In the genomic region with DNA sequence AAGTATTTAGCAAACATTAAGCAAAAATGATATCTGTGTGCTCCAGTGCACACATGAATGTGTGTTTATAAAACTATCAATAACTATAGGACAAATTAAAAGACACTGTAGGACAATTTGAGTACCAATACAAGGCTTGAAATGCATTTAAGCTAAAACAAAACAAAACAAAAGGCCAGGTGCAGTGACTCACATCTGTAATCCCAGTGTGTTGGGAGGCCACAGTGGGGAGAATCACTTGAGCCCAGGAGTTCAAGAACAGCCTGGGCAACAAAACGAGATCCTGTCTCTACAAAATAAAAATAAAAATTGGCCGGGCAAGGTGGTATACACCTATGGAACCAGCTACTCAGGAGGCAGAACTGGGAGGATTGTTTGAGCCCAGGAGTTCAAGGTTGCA, we compare ENCODE assay signal across 1 cellular context.
TF ChIP-seq lines count a peak whose summit lies in the region.

No MANE protein-coding gene starts in this region.

TF ChIP-seq in HepG2, 621 proteins besides CTCF, POLR2A, EP300 and RAD21:
- TF ChIP-seq, protein P1, sequence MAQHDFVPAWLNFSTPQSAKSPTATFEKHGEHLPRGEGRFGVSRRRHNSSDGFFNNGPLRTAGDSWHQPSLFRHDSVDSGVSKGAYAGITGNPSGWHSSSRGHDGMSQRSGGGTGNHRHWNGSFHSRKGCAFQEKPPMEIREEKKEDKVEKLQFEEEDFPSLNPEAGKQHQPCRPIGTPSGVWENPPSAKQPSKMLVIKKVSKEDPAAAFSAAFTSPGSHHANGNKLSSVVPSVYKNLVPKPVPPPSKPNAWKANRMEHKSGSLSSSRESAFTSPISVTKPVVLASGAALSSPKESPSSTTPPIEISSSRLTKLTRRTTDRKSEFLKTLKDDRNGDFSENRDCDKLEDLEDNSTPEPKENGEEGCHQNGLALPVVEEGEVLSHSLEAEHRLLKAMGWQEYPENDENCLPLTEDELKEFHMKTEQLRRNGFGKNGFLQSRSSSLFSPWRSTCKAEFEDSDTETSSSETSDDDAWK (CRISPR knock-in tag; IDR thresholded peaks at IDR 0.05), result no peak
- TF ChIP-seq, protein P2, sequence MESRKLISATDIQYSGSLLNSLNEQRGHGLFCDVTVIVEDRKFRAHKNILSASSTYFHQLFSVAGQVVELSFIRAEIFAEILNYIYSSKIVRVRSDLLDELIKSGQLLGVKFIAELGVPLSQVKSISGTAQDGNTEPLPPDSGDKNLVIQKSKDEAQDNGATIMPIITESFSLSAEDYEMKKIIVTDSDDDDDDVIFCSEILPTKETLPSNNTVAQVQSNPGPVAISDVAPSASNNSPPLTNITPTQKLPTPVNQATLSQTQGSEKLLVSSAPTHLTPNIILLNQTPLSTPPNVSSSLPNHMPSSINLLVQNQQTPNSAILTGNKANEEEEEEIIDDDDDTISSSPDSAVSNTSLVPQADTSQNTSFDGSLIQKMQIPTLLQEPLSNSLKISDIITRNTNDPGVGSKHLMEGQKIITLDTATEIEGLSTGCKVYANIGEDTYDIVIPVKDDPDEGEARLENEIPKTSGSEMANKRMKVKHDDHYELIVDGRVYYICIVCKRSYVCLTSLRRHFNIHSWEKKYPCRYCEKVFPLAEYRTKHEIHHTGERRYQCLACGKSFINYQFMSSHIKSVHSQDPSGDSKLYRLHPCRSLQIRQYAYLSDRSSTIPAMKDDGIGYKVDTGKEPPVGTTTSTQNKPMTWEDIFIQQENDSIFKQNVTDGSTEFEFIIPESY (CRISPR knock-in tag; IDR thresholded peaks at IDR 0.05), result 0 out of 2 replicates have a peak, but pooled peaks have one; percentile 16
